ENCODE assay signal across 13 cellular contexts in genomic region chr4:113444386-113444785, GRCh38.
A peak's percentile ranks its signal among the peaks of the same experiment; 100 is the strongest.
DNase-seq lines count a peak whose midpoint lies in the region; ATAC-seq and TF ChIP-seq lines count a peak whose summit lies in the region.
"Had no signal": no experiment of that assay in that cellular context is flagged by ENCODE, and none has a peak within 500 bp of the region (broad histone marks: within the 10 kb centered on the region; RNA-seq: fewer than 3 reads in every experiment).

No MANE protein-coding gene starts in this region.

- peaks cover 18% of the 10 kb centered on the region for H3K4me1 ChIP-seq in upper lobe of right lung

- H3K9me3 ChIP-seq in upper lobe of right lung = no peaks in the 10 kb centered on the region
- H3K9me3 ChIP-seq: Peyer's patch had no signal

- H3K27me3 ChIP-seq in upper lobe of right lung = no peaks in the 10 kb centered on the region
- H3K27me3 ChIP-seq: Peyer's patch, spleen had no signal

- peak overlapping the region; percentile 7 for H3K27ac ChIP-seq in upper lobe of right lung

- DNase-seq in RPMI7951 (ENCODE audit: low read depth) (peak; percentile 15), dedifferentiated amniotic fluid mesenchymal stem cell (ENCODE audit: extremely low spot score) (peak; percentile 40), kidney glomerular epithelial cell (lab: John Stamatoyannopoulos, UW) (peak; percentile 23), upper lobe of right lung (no peak), MV-4-11 (lab: John Stamatoyannopoulos, UW) (no peak)
- DNase-seq: naive B cell; NCI-H2171 treated with DMSO at 0.1 percent for 48 hours; spleen; stimulated activated CD8-positive, alpha-beta memory T cell treated with anti-CD3 and anti-CD28 coated beads, Interleukin-4, amount 100 ng/mL, for 48 hours had no signal

- H3K36me3 ChIP-seq in upper lobe of right lung = no peaks in the 10 kb centered on the region
- H3K36me3 ChIP-seq: Peyer's patch, spleen had no signal

- ATAC-seq in upper lobe of right lung (no peak), HG02973 (IDR thresholded peaks at IDR 0.05; ENCODE audit: unreplicated experiment) (no peak), esophagus mucosa (no peak)
- ATAC-seq: GM12878 had no signal

- no peak for TF ChIP-seq CTCF in upper lobe of right lung (IDR thresholded peaks at IDR 0.05)

- intact Hi-C loops in upper lobe of right lung (cut with DNase I) = no loop called here

- no peak overlapping the region for H3K4me3 ChIP-seq in upper lobe of right lung
- H3K4me3 ChIP-seq: GM12878, Peyer's patch, spleen had no signal

Comparison
In these comparisons a context has a peak if more than half of its experiments do, and no peak if none do; other contexts are left out.
1. DNase-seq: peak in RPMI7951 (single experiment), dedifferentiated amniotic fluid mesenchymal stem cell (single experiment) and kidney glomerular epithelial cell (single experiment); none in upper lobe of right lung (single experiment) and MV-4-11 (single experiment).